In genomic region chr10:131620904-131621303, GRCh38 we compare ENCODE assay signal across 2 cellular contexts.
TF ChIP-seq lines count a peak whose summit lies in the region.

No MANE protein-coding gene starts in this region.

TF ChIP-seq in H1, 55 proteins besides CTCF, POLR2A, EP300 and RAD21 (continued from another document):
- TF ChIP-seq TEAD4 (IDR thresholded peaks at IDR 0.05; ENCODE audit: low read depth, low read length) = no peak

TF ChIP-seq in SK-N-SH treated with all-trans-retinoic acid at 6 μM for 48 hours, 23 proteins besides CTCF, POLR2A, EP300 and RAD21 (continued from another document):
- no peak for TF ChIP-seq ZFP3 (CRISPR knock-in tag; IDR thresholded peaks at IDR 0.05)
TF ChIP-seq in SK-N-SH treated with all-trans-retinoic acid at 6 μM for 48 hours: peak in this region for 0.
